9 cellular contexts compared by ENCODE assay signal in the genomic region with DNA sequence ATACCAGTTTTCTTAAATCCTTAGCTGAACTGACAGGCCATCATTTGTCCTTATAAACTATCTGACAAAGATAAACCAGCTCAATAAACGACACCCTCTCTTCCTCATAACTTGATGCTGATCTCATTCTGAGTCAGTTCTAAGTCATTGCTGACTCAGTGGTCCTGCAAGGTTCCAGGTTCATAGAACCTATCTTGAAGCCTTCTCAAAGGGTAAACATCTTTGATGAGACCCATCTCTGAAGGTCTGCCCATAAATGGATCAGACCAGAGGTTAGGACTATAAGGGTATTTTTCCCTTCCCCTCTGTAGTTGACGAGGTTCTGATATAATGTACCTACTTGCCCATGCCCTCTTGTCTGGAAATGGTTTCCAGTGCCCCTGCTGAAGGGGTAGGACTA. TPM values are rescaled to one million over a fixed set of nuclear protein-coding genes. Genes with fewer than 3 reads are reported as not detected.
DNase-seq lines count a peak whose midpoint lies in the region; ATAC-seq lines count a peak whose summit lies in the region.
"Had no signal": no experiment of that assay in that cellular context is flagged by ENCODE, and none has a peak within 500 bp of the region (broad histone marks: within the 10 kb centered on the region; RNA-seq: fewer than 3 reads in every experiment).

No MANE protein-coding gene starts in this region.

- H3K9me3 ChIP-seq in mesodermal cell (ENCODE audit: control insufficient read depth, low read length) = no peaks in the 10 kb centered on the region

- no peak overlapping the region for H3K4me3 ChIP-seq in mesodermal cell (ENCODE audit: extremely low read depth, insufficient read depth, low read length, poor library complexity, severe bottlenecking)

- peak overlapping the region; percentile 92 for H3K27ac Mint-ChIP-seq in activated T-helper 17 cell treated with anti-CD3 and anti-CD28 coated beads, Interleukin-2, amount 50 U/mL, for 72 hours

- H3K9me3 Mint-ChIP-seq in activated T-helper 17 cell treated with anti-CD3 and anti-CD28 coated beads, Interleukin-2, amount 50 U/mL, for 72 hours = no peaks in the 10 kb centered on the region

- H3K27ac ChIP-seq in mesodermal cell (ENCODE audit: low read depth, low read length, severe bottlenecking) = peak overlapping the region; percentile 30
- H3K27ac ChIP-seq: parathyroid adenoma had no signal

- ATAC-seq in HG03095 (IDR thresholded peaks at IDR 0.05; ENCODE audit: unreplicated experiment) (peak; percentile 25), GM21529 (IDR thresholded peaks at IDR 0.05; ENCODE audit: unreplicated experiment) (no peak)
- peak; percentile 97 for ATAC-seq in activated T-helper 17 cell treated with anti-CD3 and anti-CD28 coated beads, Interleukin-2, amount 50 U/mL, for 72 hours (replicated peaks)

- H3K27me3 Mint-ChIP-seq in activated T-helper 17 cell treated with anti-CD3 and anti-CD28 coated beads, Interleukin-2, amount 50 U/mL, for 72 hours = no peaks in the 10 kb centered on the region

- H3K4me1 Mint-ChIP-seq in activated T-helper 17 cell treated with anti-CD3 and anti-CD28 coated beads, Interleukin-2, amount 50 U/mL, for 72 hours = peaks cover 28% of the 10 kb centered on the region

- peak; percentile 62 for DNase-seq in Caki2 (ENCODE audit: low read depth)
- DNase-seq in NCI-H1694 treated with DMSO at 0.1 percent for 48 hours (lab: John Stamatoyannopoulos, UW) = no peak
- no peak for DNase-seq in RPMI8226
- no peak for DNase-seq in NCI-H1105 treated with DMSO at 0.1 percent for 48 hours (lab: John Stamatoyannopoulos, UW)

- H3K36me3 Mint-ChIP-seq in activated T-helper 17 cell treated with anti-CD3 and anti-CD28 coated beads, Interleukin-2, amount 50 U/mL, for 72 hours (ENCODE audit: low read depth) = peaks cover 93% of the 10 kb centered on the region

- in situ Hi-C loops in Caki2 (cut with HindIII; ENCODE audit: low pct_unique_long_range_greater_than_20kb, low sequenced_read_pairs) = no loop called here

- peaks cover 6% of the 10 kb centered on the region for H3K4me1 ChIP-seq in mesodermal cell (ENCODE audit: control insufficient read depth, insufficient read depth, low read length, poor library complexity, severe bottlenecking)
- H3K4me1 ChIP-seq: parathyroid adenoma had no signal

- H3K36me3 ChIP-seq in mesodermal cell (ENCODE audit: control insufficient read depth, insufficient read depth, low read length) = peaks cover 89% of the 10 kb centered on the region

- peak overlapping the region; percentile 73 for H3K4me3 Mint-ChIP-seq in activated T-helper 17 cell treated with anti-CD3 and anti-CD28 coated beads, Interleukin-2, amount 50 U/mL, for 72 hours

- WGBS in mesodermal cell (ENCODE audit: insufficient coverage in 2 of 2), 2 experiments = 94 to 100% methylated on average over 1 of the region's 2 CpGs

RNA-seq across cellular contexts. Expression of a gene that starts 11.9 kb away (rescaled TPM):
- 7.9 and 29.2 TPM in 2 replicates for total RNA-seq in Caki2 (2014; rRNA removed; shearing (Covaris generic); ENCODE audit: low replicate concordance)
- total RNA-seq in activated T-helper 17 cell treated with anti-CD3 and anti-CD28 coated beads, Interleukin-2, amount 50 U/mL, for 72 hours = 10 to 100 TPM; 37.0 to 45.7 TPM
- polyA plus RNA-seq in mesodermal cell (2013, experiment 1 of 2) = 18.3 TPM
- 17.5 TPM for polyA plus RNA-seq in mesodermal cell (2013, experiment 2 of 2)

RNA-seq across cellular contexts. Expression of a gene that starts 28.7 kb away (rescaled TPM):
- 26.4 and 32.3 TPM in 2 replicates for total RNA-seq in Caki2 (2014; rRNA removed; shearing (Covaris generic); ENCODE audit: low replicate concordance)
- 10 to 100 TPM; 29.7 to 50.0 TPM for total RNA-seq in activated T-helper 17 cell treated with anti-CD3 and anti-CD28 coated beads, Interleukin-2, amount 50 U/mL, for 72 hours
- polyA plus RNA-seq in mesodermal cell (2013, experiment 1 of 2) = 31.9 TPM
- 27.9 TPM for polyA plus RNA-seq in mesodermal cell (2013, experiment 2 of 2)
